Comparison of ENCODE assay signal across 8 cellular contexts in the genomic region with DNA sequence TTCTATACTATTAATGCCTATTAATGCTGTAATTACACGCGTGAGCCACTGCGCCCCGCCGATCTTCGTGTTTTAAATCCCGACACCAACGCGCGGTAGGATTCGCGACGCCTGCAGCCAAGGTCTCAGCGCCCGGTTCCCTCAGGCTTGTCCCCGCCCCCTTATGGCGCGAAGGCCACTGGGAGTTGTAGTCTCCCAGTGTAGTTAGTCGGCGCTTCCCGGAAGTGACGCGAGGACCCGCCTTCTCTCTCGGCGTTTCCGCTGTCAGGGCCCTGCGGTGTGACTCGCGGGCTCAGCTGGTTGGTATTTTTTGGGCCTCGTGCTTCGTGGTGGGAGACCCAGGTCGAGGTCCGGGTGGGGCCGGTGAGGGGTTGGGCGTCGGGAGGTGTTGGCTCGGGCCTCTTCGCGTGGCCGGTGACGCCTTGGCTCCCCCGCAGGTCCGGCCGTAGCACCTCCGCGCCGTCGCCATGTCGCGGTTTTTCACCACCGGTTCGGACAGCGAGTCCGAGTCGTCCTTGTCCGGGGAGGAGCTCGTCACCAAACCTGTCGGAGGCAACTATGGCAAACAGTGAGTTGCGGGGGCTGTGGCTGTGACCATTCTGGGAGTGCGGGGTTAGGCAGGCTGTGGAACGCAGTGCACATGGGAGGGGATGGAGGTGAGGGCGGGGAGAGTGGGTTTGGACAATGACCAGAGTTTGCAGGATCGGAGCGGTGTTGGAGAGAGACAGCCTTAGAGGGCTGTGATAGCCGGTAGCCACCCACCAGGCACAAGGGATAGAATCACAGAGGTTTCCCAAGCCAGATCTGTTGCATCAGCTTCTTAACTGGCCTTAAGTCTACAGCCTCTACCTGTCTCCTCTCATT. TPM values are rescaled to one million over a fixed set of nuclear protein-coding genes. Genes with fewer than 3 reads are reported as not detected.
DNase-seq lines count a peak whose midpoint lies in the region; ATAC-seq and TF ChIP-seq lines count a peak whose summit lies in the region.
"Not testable (repeated sequence)": the region's sequence is repeated elsewhere in the genome, so short reads cannot be mapped to it uniquely, and the experiment has no call there.

A gene with protein sequence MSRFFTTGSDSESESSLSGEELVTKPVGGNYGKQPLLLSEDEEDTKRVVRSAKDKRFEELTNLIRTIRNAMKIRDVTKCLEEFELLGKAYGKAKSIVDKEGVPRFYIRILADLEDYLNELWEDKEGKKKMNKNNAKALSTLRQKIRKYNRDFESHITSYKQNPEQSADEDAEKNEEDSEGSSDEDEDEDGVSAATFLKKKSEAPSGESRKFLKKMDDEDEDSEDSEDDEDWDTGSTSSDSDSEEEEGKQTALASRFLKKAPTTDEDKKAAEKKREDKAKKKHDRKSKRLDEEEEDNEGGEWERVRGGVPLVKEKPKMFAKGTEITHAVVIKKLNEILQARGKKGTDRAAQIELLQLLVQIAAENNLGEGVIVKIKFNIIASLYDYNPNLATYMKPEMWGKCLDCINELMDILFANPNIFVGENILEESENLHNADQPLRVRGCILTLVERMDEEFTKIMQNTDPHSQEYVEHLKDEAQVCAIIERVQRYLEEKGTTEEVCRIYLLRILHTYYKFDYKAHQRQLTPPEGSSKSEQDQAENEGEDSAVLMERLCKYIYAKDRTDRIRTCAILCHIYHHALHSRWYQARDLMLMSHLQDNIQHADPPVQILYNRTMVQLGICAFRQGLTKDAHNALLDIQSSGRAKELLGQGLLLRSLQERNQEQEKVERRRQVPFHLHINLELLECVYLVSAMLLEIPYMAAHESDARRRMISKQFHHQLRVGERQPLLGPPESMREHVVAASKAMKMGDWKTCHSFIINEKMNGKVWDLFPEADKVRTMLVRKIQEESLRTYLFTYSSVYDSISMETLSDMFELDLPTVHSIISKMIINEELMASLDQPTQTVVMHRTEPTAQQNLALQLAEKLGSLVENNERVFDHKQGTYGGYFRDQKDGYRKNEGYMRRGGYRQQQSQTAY (plus strand): TSS at position 245 of the 864 bp plus-strand sequence. CDS start 223 bp downstream, at position 468.

- DNase-seq in SK-MEL-5 (ENCODE audit: low read depth, low spot score); MCF 10A (ENCODE audit: unreplicated experiment); left ventricle myocardium inferior; occipital lobe (lab: John Stamatoyannopoulos, UW); aorta: not testable (repeated sequence)

- H3K27me3 ChIP-seq in left ventricle myocardium inferior (ENCODE audit: low read depth); aorta (ENCODE audit: control insufficient read depth in 1 of 2, insufficient read depth in 2 of 2, low read length in 1 of 2): not testable (repeated sequence)

- not testable (repeated sequence) for H3K4me1 ChIP-seq in left ventricle myocardium inferior; aorta (ENCODE audit: control insufficient read depth in 1 of 2, insufficient read depth in 2 of 2, low read length in 2 of 2)

- WGBS in aorta, 2 donors: no CpG with 5 or more reads among the region's 66 CpGs

- in situ Hi-C loops in SK-MEL-5 (cut with HindIII; ENCODE audit: low pct_unique_long_range_greater_than_20kb, low sequenced_read_pairs): not testable (repeated sequence)

- H3K9me3 ChIP-seq in left ventricle myocardium inferior (replicated peaks); aorta (ENCODE audit: control insufficient read depth, low read length): not testable (repeated sequence)

- BruUV-seq in MCF 10A (replicated peaks; lab: Mats Ljungman, UMichigan): not testable (repeated sequence)

- not testable (repeated sequence) for H3K27ac ChIP-seq in left ventricle myocardium inferior (replicated peaks); aorta (ENCODE audit: low read depth in 1 of 2, low read length in 2 of 2)

- not testable (repeated sequence) for H3K27me3 Mint-ChIP-seq in MCF 10A (ENCODE audit: insufficient read depth, unreplicated experiment)

- POLR2A ChIA-PET in MCF 10A (lab: Yijun Ruan, JAX): not testable (repeated sequence)

- not testable (repeated sequence) for H3K36me3 ChIP-seq in left ventricle myocardium inferior; aorta (ENCODE audit: control insufficient read depth in 1 of 2, insufficient read depth in 2 of 2, low read length in 1 of 2)

- TF ChIP-seq CTCF in MCF 10A (IDR thresholded peaks at IDR 0.05; ENCODE audit: unreplicated experiment); left ventricle myocardium inferior (IDR thresholded peaks at IDR 0.05; ENCODE audit: borderline replicate concordance): not testable (repeated sequence)

- CTCF ChIA-PET in MCF 10A (lab: Yijun Ruan, JAX): not testable (repeated sequence)

- ATAC-seq in GM18508 (IDR thresholded peaks at IDR 0.05; ENCODE audit: insufficient read depth, unreplicated experiment) (peak; percentile 74), GM21737 (IDR thresholded peaks at IDR 0.05; ENCODE audit: unreplicated experiment) (peak; percentile 95), HG03175 (IDR thresholded peaks at IDR 0.05; ENCODE audit: unreplicated experiment) (peak; percentile 99), aorta (ENCODE audit: low FRiP score) (peak; percentile 100)

- not testable (repeated sequence) for H3K4me1 Mint-ChIP-seq in MCF 10A (ENCODE audit: insufficient read depth, unreplicated experiment)

- intact Hi-C loops in MCF 10A (cut with micrococcal nuclease); left ventricle myocardium inferior (cut with micrococcal nuclease); aorta (cut with DNase I): not testable (repeated sequence)

- not testable (repeated sequence) for H3K36me3 Mint-ChIP-seq in MCF 10A (ENCODE audit: insufficient read depth, unreplicated experiment)

- not testable (repeated sequence) for H3K27ac Mint-ChIP-seq in MCF 10A (ENCODE audit: low read depth, unreplicated experiment)

- not testable (repeated sequence) for H3K4me3 ChIP-seq in left ventricle myocardium inferior; aorta (ENCODE audit: low read length in 2 of 2)

- not testable (repeated sequence) for H3K9me3 Mint-ChIP-seq in MCF 10A (ENCODE audit: unreplicated experiment)

- not testable (repeated sequence) for H3K4me3 Mint-ChIP-seq in MCF 10A (ENCODE audit: unreplicated experiment)

RNA-seq across cellular contexts. Expression of the gene that starts here (rescaled TPM):
- 186 and 197 TPM in 2 replicates for total RNA-seq in SK-MEL-5 (2014; rRNA removed; shearing (Covaris generic))
- polyA plus RNA-seq in SK-MEL-5 (2015; cell fraction: cytosol; rRNA removed): 546 and 597 TPM in 2 replicates
- polyA plus RNA-seq in SK-MEL-5 (2015; cell fraction: nucleus; rRNA removed): 169 and 203 TPM in 2 replicates
- total RNA-seq in MCF 10A (2022): 968 and 1,390 TPM in 2 replicates
- 439 TPM for total RNA-seq in left ventricle myocardium inferior
- 93.7 TPM for total RNA-seq in occipital lobe
- 100 to 1,000 TPM; 338 to 374 TPM for total RNA-seq in aorta
- polyA plus RNA-seq in aorta: 100 to 1,000 TPM; 246 to 547 TPM
